Comparison of ENCODE assay signal across 24 cellular contexts in genomic region chr15:31108836-31109235, GRCh38. TPM values are rescaled to one million over a fixed set of nuclear protein-coding genes. Genes with fewer than 3 reads are reported as not detected.
DNase-seq lines count a peak whose midpoint lies in the region; ATAC-seq and TF ChIP-seq lines count a peak whose summit lies in the region.
"Had no signal": no experiment of that assay in that cellular context is flagged by ENCODE, and none has a peak within 500 bp of the region (broad histone marks: within the 10 kb centered on the region; RNA-seq: fewer than 3 reads in every experiment).

No MANE protein-coding gene starts in this region.

- no peak overlapping the region for H2BK20ac ChIP-seq in IMR-90 (ENCODE audit: low read depth, low read length)

- peak overlapping the region; percentile 22 for H3K27ac Mint-ChIP-seq in central memory CD8-positive, alpha-beta T cell (ENCODE audit: low read depth)
- H3K27ac Mint-ChIP-seq: CD4-positive, alpha-beta T cell had no signal

- ATAC-seq in IMR-90 (ENCODE audit: low read depth) (peak; percentile 53; the same call in 1 of the 2 replicates), GM21723 (IDR thresholded peaks at IDR 0.05; ENCODE audit: unreplicated experiment) (no peak), left colon (no peak), HG02970 (IDR thresholded peaks at IDR 0.05; ENCODE audit: low FRiP score, unreplicated experiment) (no peak), esophagus mucosa (no peak)
- no peak for ATAC-seq in central memory CD8-positive, alpha-beta T cell (replicated peaks; ENCODE audit: extremely low read depth, poor library complexity, severe bottlenecking)
- ATAC-seq: Right ventricle myocardium inferior had no signal

- no peak overlapping the region for H4K91ac ChIP-seq in IMR-90 (ENCODE audit: insufficient read depth, low read depth, low read length)
- no peak overlapping the region for H4K91ac ChIP-seq in mesenchymal stem cell (ENCODE audit: low read length)

- H3K4ac ChIP-seq in IMR-90 (ENCODE audit: low read depth, low read length) (no peak overlapping the region), mesenchymal stem cell (ENCODE audit: low read depth in 1 of 2, low read length in 2 of 2) (no peak overlapping the region)

- DNase-seq in IMR-90: peak; percentile 75
- no peak for DNase-seq in central memory CD8-positive, alpha-beta T cell (ENCODE audit: low spot score in 2 of 2)
- no peak for DNase-seq in mesenchymal stem cell
- no peak for DNase-seq in left colon
- DNase-seq: Caco-2; CD4-positive, alpha-beta T cell; GF-D8; GM23248; Kasumi-1; MG63; NCI-H1417; NCI-H1694 treated with DMSO at 0.1 percent for 48 hours; NCI-H2081 treated with DMSO at 0.1 percent for 48 hours; NCI-H2171 treated with DMSO at 0.1 percent for 48 hours; NCI-H446 treated with DMSO at 0.1 percent for 48 hours; NCI-H526 treated with DMSO at 0.1 percent for 48 hours had no signal

- POLR2A ChIA-PET in IMR-90 (lab: Charles Lee; ENCODE audit: unreplicated experiment): no interaction called here

- intact Hi-C loops in IMR-90 (cut with micrococcal nuclease): loop anchor here (5.0 kb wide), 1 partner anchor 117 kb away; the partner anchor contains the start of gene MTMR10
- intact Hi-C loops in left colon (cut with DNase I, micrococcal nuclease): no loop called here

- no peaks in the 10 kb centered on the region for H3K4me1 Mint-ChIP-seq in central memory CD8-positive, alpha-beta T cell

- H3K36me3 ChIP-seq in IMR-90 (ENCODE audit: control insufficient read depth, insufficient read depth, low read length) (no peaks in the 10 kb centered on the region), mesenchymal stem cell (ENCODE audit: control insufficient read depth in 1 of 2, insufficient read depth in 2 of 2, low read depth in 1 of 2, low read length in 2 of 2) (no peaks in the 10 kb centered on the region)
- H3K36me3 ChIP-seq: BLaER1, HAP-1, MG63, SJSA1 had no signal

- no peak overlapping the region for H3K56ac ChIP-seq in IMR-90 (ENCODE audit: extremely low read depth, insufficient read depth, low read length)

- CTCF ChIA-PET in IMR-90 (lab: Yijun Ruan, JAX): interaction anchor here (1.6 kb wide), 1 partner anchor 20 kb away, joined by 7 read pairs; no protein-coding TSS in a partner anchor

- H2BK120ac ChIP-seq in IMR-90 (ENCODE audit: low read depth, low read length) (no peak overlapping the region), mesenchymal stem cell (ENCODE audit: low read depth, low read length) (no peak overlapping the region)

- no peak for TF ChIP-seq CTCF in IMR-90 (conservative IDR thresholded peaks at IDR 0.05; ENCODE audit: low read depth, low read length)

- no peaks in the 10 kb centered on the region for H3K9me1 ChIP-seq in IMR-90 (ENCODE audit: insufficient read depth, low read length)

- no peak overlapping the region for H2AK9ac ChIP-seq in IMR-90 (replicated peaks; ENCODE audit: low read depth, low read length, poor library complexity)

- no TSS peak for BruUV-seq in IMR-90 (replicated peaks; lab: Mats Ljungman, UMichigan)

- WGBS in IMR-90 (ENCODE audit: extremely low coverage in 2 of 2, insufficient read length in 1 of 2), 2 experiments: 78% methylated on average over 3 of the region's 4 CpGs; no CpG with 5 or more reads in 1 of the 2 experiments
- WGBS in mesenchymal stem cell: 87% methylated on average over 3 of the region's 4 CpGs

- no peak for TF ChIP-seq RAD21 in IMR-90 (IDR thresholded peaks at IDR 0.05; ENCODE audit: low read length)

- H3K23ac ChIP-seq in IMR-90 (ENCODE audit: low read depth, low read length) (no peak overlapping the region), mesenchymal stem cell (ENCODE audit: low read length in 2 of 2) (no peak overlapping the region)

- H3K27me3 Mint-ChIP-seq in central memory CD8-positive, alpha-beta T cell: peaks cover 25% of the 10 kb centered on the region

- H3K4me2 ChIP-seq in IMR-90 (ENCODE audit: low read depth, low read length) (no peak overlapping the region), mesenchymal stem cell (ENCODE audit: low read length, poor library complexity, severe bottlenecking) (no peak overlapping the region)
- H3K4me2 ChIP-seq: BLaER1 had no signal

- in situ Hi-C loops in IMR-90 (cut with MboI; ENCODE audit: low sequenced_read_pairs): no loop called here

- H2BK12ac ChIP-seq in mesenchymal stem cell (ENCODE audit: low read length in 2 of 2): no peak overlapping the region

- TF ChIP-seq POLR2A in IMR-90 (IDR thresholded peaks at IDR 0.05; ENCODE audit: low read depth, low read length): no peak

- no peak overlapping the region for H4K8ac ChIP-seq in IMR-90 (ENCODE audit: low read depth in 2 of 2, low read length in 2 of 2)
- H4K8ac ChIP-seq in mesenchymal stem cell (ENCODE audit: low read length): no peak overlapping the region

- H3K4me1 ChIP-seq in IMR-90 (ENCODE audit: control insufficient read depth, insufficient read depth, low read length) (peaks cover 4% of the 10 kb centered on the region), mesenchymal stem cell (ENCODE audit: control insufficient read depth, insufficient read depth, low read depth, low read length) (peaks cover 10% of the 10 kb centered on the region)
- H3K4me1 ChIP-seq: BLaER1, Caco-2 had no signal

- no peaks in the 10 kb centered on the region; the same call in 1 of the 2 replicates for H3K27me3 ChIP-seq in IMR-90 (ENCODE audit: control insufficient read depth, insufficient read depth, low read length)
- H3K27me3 ChIP-seq in mesenchymal stem cell (ENCODE audit: control insufficient read depth in 1 of 2, insufficient read depth in 1 of 2, low read length in 2 of 2): peaks cover 0 to 3% of the 10 kb centered on the region in 2 experiments
- H3K27me3 ChIP-seq: BLaER1, MG63, SJSA1 had no signal

- no peak overlapping the region for H3K9ac ChIP-seq in IMR-90 (ENCODE audit: low read depth, low read length)
- no peak overlapping the region for H3K9ac ChIP-seq in mesenchymal stem cell (ENCODE audit: low read length)
- H3K9ac ChIP-seq: BLaER1, GM23248 had no signal

- H2AK5ac ChIP-seq in IMR-90 (ENCODE audit: low read depth, low read length) (no peak overlapping the region), mesenchymal stem cell (ENCODE audit: low read length, severe bottlenecking) (peak overlapping the region; percentile 91)

- H3K4me3 Mint-ChIP-seq in central memory CD8-positive, alpha-beta T cell: no peak overlapping the region
- H3K4me3 Mint-ChIP-seq: CD4-positive, alpha-beta T cell had no signal

- H3K14ac ChIP-seq in IMR-90 (replicated peaks; ENCODE audit: low read depth, low read length) (no peak overlapping the region), mesenchymal stem cell (ENCODE audit: low read length in 2 of 2) (no peak overlapping the region)

- H3K79me1 ChIP-seq in IMR-90 (ENCODE audit: low read depth in 1 of 2, low read length in 2 of 2) (no peaks in the 10 kb centered on the region), mesenchymal stem cell (replicated peaks; ENCODE audit: low read length, poor library complexity, severe bottlenecking) (no peaks in the 10 kb centered on the region)

- no peak overlapping the region for H3K27ac ChIP-seq in IMR-90 (ENCODE audit: insufficient read depth, low read length)
- no peak overlapping the region for H3K27ac ChIP-seq in mesenchymal stem cell (ENCODE audit: low read length, poor library complexity, severe bottlenecking)
- H3K27ac ChIP-seq: BLaER1, GM23248, SJSA1 had no signal

- H2BK15ac ChIP-seq in IMR-90 (ENCODE audit: low read depth, low read length) (no peak overlapping the region), mesenchymal stem cell (ENCODE audit: low read depth, poor library complexity, severe bottlenecking) (no peak overlapping the region)

- H3K4me3 ChIP-seq in IMR-90 (ENCODE audit: insufficient read depth, low read depth, low read length) (no peak overlapping the region), mesenchymal stem cell (ENCODE audit: insufficient read depth in 1 of 2, low read depth in 1 of 2, low read length in 2 of 2) (no peak overlapping the region)
- H3K4me3 ChIP-seq: BLaER1, GM23248, HAP-1, MG63, SJSA1 had no signal

- dilution Hi-C loops in IMR-90 (cut with HindIII; ENCODE audit: low sequenced_read_pairs, unreplicated experiment): no loop called here

- no peak overlapping the region for H4K5ac ChIP-seq in IMR-90 (ENCODE audit: low read depth, low read length)

- H2BK5ac ChIP-seq in IMR-90 (ENCODE audit: low read depth, low read length, poor library complexity, severe bottlenecking) (no peak overlapping the region), mesenchymal stem cell (ENCODE audit: low read depth, low read length, poor library complexity, severe bottlenecking) (no peak overlapping the region)

- no peak overlapping the region for H3K18ac ChIP-seq in IMR-90 (ENCODE audit: low read depth, low read length)
- no peak overlapping the region for H3K18ac ChIP-seq in mesenchymal stem cell (ENCODE audit: low read depth in 1 of 2, low read length in 2 of 2)

- no peaks in the 10 kb centered on the region for H3K36me3 Mint-ChIP-seq in central memory CD8-positive, alpha-beta T cell (ENCODE audit: insufficient read depth)
- H3K36me3 Mint-ChIP-seq: IgD-negative memory B cell had no signal

- H2AFZ ChIP-seq in IMR-90 (replicated peaks; ENCODE audit: low read length, poor library complexity): no peak overlapping the region
- H2AFZ ChIP-seq in mesenchymal stem cell (ENCODE audit: low read depth, low read length): no peak overlapping the region
- H2AFZ ChIP-seq: GM23248 had no signal

- H3K9me3 Mint-ChIP-seq in central memory CD8-positive, alpha-beta T cell: peaks cover 1% of the 10 kb centered on the region
- H3K9me3 Mint-ChIP-seq: CD4-positive, alpha-beta T cell had no signal

- H4K20me1 ChIP-seq in IMR-90 (ENCODE audit: insufficient read depth, low read length): no peaks in the 10 kb centered on the region
- H4K20me1 ChIP-seq: BLaER1 had no signal

- H3K9me3 ChIP-seq in IMR-90 (ENCODE audit: control insufficient read depth, insufficient read depth, low read length): 0 out of 2 replicates have a peak, but pooled peaks cover 1% of the 10 kb centered on the region
- peaks cover 2% of the 10 kb centered on the region for H3K9me3 ChIP-seq in mesenchymal stem cell (ENCODE audit: control insufficient read depth, low read length)
- H3K9me3 ChIP-seq: Caco-2, HAP-1, MG63, SJSA1 had no signal

RNA-seq across cellular contexts. Expression of gene TRPM1, which starts 7.3 kb away (rescaled TPM):
- total RNA-seq in IMR-90 (2012; rRNA removed): 0.28 TPM in 1 of 2 replicates, not detected in the other
- not detected in 2 replicates for polyA plus RNA-seq in IMR-90 (2012; rRNA removed)
- polyA plus RNA-seq in IMR-90 (2012; cell fraction: cytosol; rRNA removed): 0.03 TPM in 1 of 2 replicates, not detected in the other
- polyA plus RNA-seq in IMR-90 (2012; cell fraction: nucleus; rRNA removed; ENCODE audit: low replicate concordance): 0.15 TPM in 1 of 2 replicates, not detected in the other
- polyA plus RNA-seq in mesenchymal stem cell (2013, experiment 1 of 2): not detected
- polyA plus RNA-seq in mesenchymal stem cell (2013, experiment 2 of 2): not detected
- not detected for total RNA-seq in left colon
- not detected for total RNA-seq in esophagus mucosa
- total RNA-seq: Caco-2; CD4-positive, alpha-beta T cell; GM23248; Right ventricle myocardium inferior had no signal
- polyA plus RNA-seq: GM23248, IgD-negative memory B cell had no signal
